ENCODE assay signal across 14 cellular contexts in the genomic region with DNA sequence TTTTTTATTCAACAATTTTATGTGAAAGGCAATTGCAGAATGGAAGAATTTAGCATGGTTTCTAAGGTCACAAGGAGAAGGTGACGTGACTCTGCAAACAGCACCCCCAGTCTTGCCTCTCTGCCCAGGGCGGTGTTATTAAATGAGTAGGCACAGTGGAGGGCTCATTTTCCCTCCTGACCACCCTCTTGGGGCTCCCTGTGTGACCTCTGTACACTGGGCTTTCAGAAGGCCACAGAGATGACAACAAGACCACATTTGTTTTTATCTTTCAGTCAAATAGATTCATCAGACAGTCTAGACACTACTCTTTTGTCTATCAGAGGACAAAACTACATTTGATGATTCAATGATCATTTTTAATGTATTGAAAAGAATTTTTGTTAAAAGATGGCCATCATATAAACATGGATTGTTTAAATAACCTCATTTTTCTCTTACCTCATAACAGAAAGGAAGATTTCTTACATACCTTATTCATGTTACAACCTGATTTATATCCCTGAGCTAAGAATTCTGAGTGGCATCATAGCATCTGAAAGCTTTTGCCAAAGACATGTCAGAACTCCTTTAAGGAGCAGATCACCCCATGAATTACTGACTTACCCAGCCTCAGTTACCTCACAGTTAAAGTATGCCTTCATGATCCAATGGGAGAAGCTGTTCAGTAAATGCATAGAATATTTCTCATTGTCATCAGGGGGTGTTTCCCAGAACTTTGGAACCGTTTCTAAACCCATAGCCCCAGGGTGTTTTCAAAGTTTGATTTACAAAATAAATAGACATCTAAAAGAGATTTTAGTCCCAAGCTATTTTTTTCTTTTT.
DNase-seq lines count a peak whose midpoint lies in the region; ATAC-seq, FAIRE-seq and TF ChIP-seq lines count a peak whose summit lies in the region.
"Had no signal": no experiment of that assay in that cellular context is flagged by ENCODE, and none has a peak within 500 bp of the region (broad histone marks: within the 10 kb centered on the region; RNA-seq: fewer than 3 reads in every experiment).

No MANE protein-coding gene starts in this region.

- H3K4me1 ChIP-seq in adipocyte (ENCODE audit: control insufficient read depth, insufficient read depth, low read length) (peaks cover 44% of the 10 kb centered on the region), Peyer's patch (no peaks in the 10 kb centered on the region)
- H3K4me1 ChIP-seq: BLaER1 treated with 17β-estradiol and CSF1 and Interleukin-3, amounts not matched to agents 10 nM and 100 nM had no signal

- peak overlapping the region; percentile 58 for H3K9ac ChIP-seq in adipocyte (ENCODE audit: low read length)
- H3K9ac ChIP-seq: BLaER1 treated with 17β-estradiol and CSF1 and Interleukin-3, amounts not matched to agents 10 nM and 100 nM had no signal

- no peak for TF ChIP-seq POLR2A in Peyer's patch (IDR thresholded peaks at IDR 0.05)

- CTCF ChIA-PET in activated CD8-positive, alpha-beta memory T cell treated with anti-CD3 and anti-CD28 coated beads, Interleukin-2, amount 10 ng/mL, durations not matched to agents 7 days and 5 days (lab: Charles Lee), result no interaction called here

- no peaks in the 10 kb centered on the region for H3K9me3 Mint-ChIP-seq in activated CD8-positive, alpha-beta memory T cell treated with anti-CD3 and anti-CD28 coated beads, Interleukin-2, amount 10 ng/mL, durations not matched to agents 7 days and 5 days (ENCODE audit: low read depth)
- peaks cover 2% of the 10 kb centered on the region for H3K9me3 Mint-ChIP-seq in T-helper 2 cell treated with Interferon-gamma antibody and Interleukin-4, amounts not matched to agents 5 μg/mL and 100 μg/mL, for 36 hours
- H3K9me3 Mint-ChIP-seq: activated CD4-positive, alpha-beta memory T cell treated with anti-CD3 and anti-CD28 coated beads, Interleukin-2, amount 10 ng/mL, durations not matched to agents 7 days and 5 days; stimulated activated naive CD8-positive, alpha-beta T cell treated with anti-CD3 and anti-CD28 coated beads, Interleukin-15, amount 100 ng/mL, for 72 hours had no signal

- ATAC-seq in activated CD8-positive, alpha-beta memory T cell treated with anti-CD3 and anti-CD28 coated beads, Interleukin-2, amount 10 ng/mL, durations not matched to agents 7 days and 5 days, result no peak
- ATAC-seq: stimulated activated naive CD8-positive, alpha-beta T cell treated with anti-CD3 and anti-CD28 coated beads, Interleukin-15, amount 100 ng/mL, for 72 hours had no signal

- peak; percentile 89 for FAIRE-seq in frontal cortex (lab: Jason Lieb, UNC)

- no peak overlapping the region for H3K4me3 Mint-ChIP-seq in activated CD8-positive, alpha-beta memory T cell treated with anti-CD3 and anti-CD28 coated beads, Interleukin-2, amount 10 ng/mL, durations not matched to agents 7 days and 5 days
- no peak overlapping the region for H3K4me3 Mint-ChIP-seq in T-helper 2 cell treated with Interferon-gamma antibody and Interleukin-4, amounts not matched to agents 5 μg/mL and 100 μg/mL, for 36 hours
- H3K4me3 Mint-ChIP-seq: activated CD4-positive, alpha-beta memory T cell treated with anti-CD3 and anti-CD28 coated beads, Interleukin-2, amount 10 ng/mL, durations not matched to agents 7 days and 5 days; stimulated activated naive CD8-positive, alpha-beta T cell treated with anti-CD3 and anti-CD28 coated beads, Interleukin-15, amount 100 ng/mL, for 72 hours had no signal

- DNase-seq in ELR (ENCODE audit: low read depth) (peak; percentile 38), adipocyte (ENCODE audit: low read depth) (peak; percentile 82), frontal cortex (ENCODE audit: low spot score in 2 of 2) (no peak), nucleus accumbens (lab: John Stamatoyannopoulos, UW) (peak in 39 of 56 donors; percentile 3 to 62 (median 29)), Peyer's patch (no peak), D341Med (ENCODE audit: low spot score) (no peak)
- no peak for DNase-seq in activated CD8-positive, alpha-beta memory T cell treated with anti-CD3 and anti-CD28 coated beads, Interleukin-2, amount 10 ng/mL, durations not matched to agents 7 days and 5 days
- DNase-seq in T-helper 2 cell treated with Interferon-gamma antibody and Interleukin-4, amounts not matched to agents 5 μg/mL and 100 μg/mL, for 36 hours (ENCODE audit: low spot score), result no peak
- DNase-seq: activated CD4-positive, alpha-beta memory T cell treated with anti-CD3 and anti-CD28 coated beads, Interleukin-2, amount 10 ng/mL, durations not matched to agents 7 days and 5 days; activated naive CD4-positive, alpha-beta T cell treated with anti-CD3 and anti-CD28 coated beads, Interleukin-2, amount 50 U/mL, for 16 hours; KG1; NCI-H1694; stimulated activated naive CD8-positive, alpha-beta T cell treated with anti-CD3 and anti-CD28 coated beads, Interleukin-15, amount 100 ng/mL, for 72 hours had no signal

- H3K27me3 Mint-ChIP-seq in activated CD8-positive, alpha-beta memory T cell treated with anti-CD3 and anti-CD28 coated beads, Interleukin-2, amount 10 ng/mL, durations not matched to agents 7 days and 5 days, result peaks cover 5% of the 10 kb centered on the region
- no peaks in the 10 kb centered on the region for H3K27me3 Mint-ChIP-seq in T-helper 2 cell treated with Interferon-gamma antibody and Interleukin-4, amounts not matched to agents 5 μg/mL and 100 μg/mL, for 36 hours (ENCODE audit: low read depth)
- H3K27me3 Mint-ChIP-seq: activated CD4-positive, alpha-beta memory T cell treated with anti-CD3 and anti-CD28 coated beads, Interleukin-2, amount 10 ng/mL, durations not matched to agents 7 days and 5 days had no signal

- H3K27ac ChIP-seq in Peyer's patch, result no peak overlapping the region
- H3K27ac ChIP-seq: BLaER1 treated with 17β-estradiol and CSF1 and Interleukin-3, amounts not matched to agents 10 nM and 100 nM had no signal

- TF ChIP-seq CTCF in Peyer's patch (IDR thresholded peaks at IDR 0.05), result no peak

- H3K27me3 ChIP-seq in adipocyte (replicated peaks; ENCODE audit: control insufficient read depth, insufficient read depth, low read length) (no peaks in the 10 kb centered on the region), Peyer's patch (no peaks in the 10 kb centered on the region)
- H3K27me3 ChIP-seq: BLaER1 treated with 17β-estradiol and CSF1 and Interleukin-3, amounts not matched to agents 10 nM and 100 nM had no signal

- peaks cover 2% of the 10 kb centered on the region for H3K36me3 Mint-ChIP-seq in activated CD8-positive, alpha-beta memory T cell treated with anti-CD3 and anti-CD28 coated beads, Interleukin-2, amount 10 ng/mL, durations not matched to agents 7 days and 5 days
- H3K36me3 Mint-ChIP-seq in T-helper 2 cell treated with Interferon-gamma antibody and Interleukin-4, amounts not matched to agents 5 μg/mL and 100 μg/mL, for 36 hours (ENCODE audit: low read depth), result no peaks in the 10 kb centered on the region

- no peak overlapping the region for H3K27ac Mint-ChIP-seq in activated CD8-positive, alpha-beta memory T cell treated with anti-CD3 and anti-CD28 coated beads, Interleukin-2, amount 10 ng/mL, durations not matched to agents 7 days and 5 days
- H3K27ac Mint-ChIP-seq in T-helper 2 cell treated with Interferon-gamma antibody and Interleukin-4, amounts not matched to agents 5 μg/mL and 100 μg/mL, for 36 hours, result no peak overlapping the region
- H3K27ac Mint-ChIP-seq: activated CD4-positive, alpha-beta memory T cell treated with anti-CD3 and anti-CD28 coated beads, Interleukin-2, amount 10 ng/mL, durations not matched to agents 7 days and 5 days; stimulated activated naive CD8-positive, alpha-beta T cell treated with anti-CD3 and anti-CD28 coated beads, Interleukin-15, amount 100 ng/mL, for 72 hours had no signal

- H3K36me3 ChIP-seq in adipocyte (ENCODE audit: control insufficient read depth, insufficient read depth, low read length, severe bottlenecking) (no peaks in the 10 kb centered on the region), Peyer's patch (no peaks in the 10 kb centered on the region)
- H3K36me3 ChIP-seq: BLaER1 treated with 17β-estradiol and CSF1 and Interleukin-3, amounts not matched to agents 10 nM and 100 nM had no signal

- H3K4me3 ChIP-seq in adipocyte (ENCODE audit: low read length), result no peak overlapping the region
- no peak overlapping the region for H3K4me3 ChIP-seq in Peyer's patch
- H3K4me3 ChIP-seq: BLaER1 treated with 17β-estradiol and CSF1 and Interleukin-3, amounts not matched to agents 10 nM and 100 nM had no signal

- H3K9me3 ChIP-seq in adipocyte (ENCODE audit: control insufficient read depth, low read length), result no peaks in the 10 kb centered on the region
- no peaks in the 10 kb centered on the region for H3K9me3 ChIP-seq in Peyer's patch
- H3K9me3 ChIP-seq: BLaER1 treated with 17β-estradiol and CSF1 and Interleukin-3, amounts not matched to agents 10 nM and 100 nM had no signal

- peaks cover 9% of the 10 kb centered on the region for H3K4me1 Mint-ChIP-seq in activated CD8-positive, alpha-beta memory T cell treated with anti-CD3 and anti-CD28 coated beads, Interleukin-2, amount 10 ng/mL, durations not matched to agents 7 days and 5 days
- no peaks in the 10 kb centered on the region for H3K4me1 Mint-ChIP-seq in T-helper 2 cell treated with Interferon-gamma antibody and Interleukin-4, amounts not matched to agents 5 μg/mL and 100 μg/mL, for 36 hours (ENCODE audit: low read depth)

Comparison
In these comparisons a context has a peak if more than half of its experiments do, and no peak if none do; other contexts are left out.
1. DNase-seq: peak in ELR (single experiment), adipocyte (single experiment) and nucleus accumbens (39 of 56); none in frontal cortex (0 of 2), Peyer's patch (0 of 3), D341Med (single experiment), activated CD8-positive, alpha-beta memory T cell treated with anti-CD3 and anti-CD28 coated beads, Interleukin-2, amount 10 ng/mL, durations not matched to agents 7 days and 5 days (single experiment) and T-helper 2 cell treated with Interferon-gamma antibody and Interleukin-4, amounts not matched to agents 5 μg/mL and 100 μg/mL, for 36 hours (single experiment).